Comparison of ENCODE assay signal across 22 cellular contexts in genomic region chr2:17630089-17630488, GRCh38.
A peak's percentile ranks its signal among the peaks of the same experiment; 100 is the strongest.
DNase-seq lines count a peak whose midpoint lies in the region; ATAC-seq and TF ChIP-seq lines count a peak whose summit lies in the region.
"Had no signal": no experiment of that assay in that cellular context is flagged by ENCODE, and none has a peak within 500 bp of the region (broad histone marks: within the 10 kb centered on the region; RNA-seq: fewer than 3 reads in every experiment).

No MANE protein-coding gene starts in this region.

- H3K27me3 ChIP-seq in HCT116 (ENCODE audit: insufficient read depth, low read length) (no peaks in the 10 kb centered on the region), Karpas-422 (ENCODE audit: low read length) (no peaks in the 10 kb centered on the region), endodermal cell (ENCODE audit: control insufficient read depth, insufficient read depth, low read length, poor library complexity, severe bottlenecking) (no peaks in the 10 kb centered on the region), testis (no peaks in the 10 kb centered on the region)
- H3K27me3 ChIP-seq: BE2C; BLaER1 treated with 17β-estradiol and CSF1 and Interleukin-3, amounts not matched to agents 10 nM and 100 nM had no signal

- H3K9me3 ChIP-seq in HCT116 (ENCODE audit: control insufficient read depth in 1 of 2, insufficient read depth in 1 of 2, low read depth in 1 of 2, low read length in 2 of 2) (peaks cover 0 to 10% of the 10 kb centered on the region in 2 experiments; a peak in 1 of 4 replicates), Karpas-422 (ENCODE audit: low read length) (no peaks in the 10 kb centered on the region; the same call in 1 of the 2 replicates), endodermal cell (ENCODE audit: control insufficient read depth, low read length) (peaks cover 4% of the 10 kb centered on the region), testis (no peaks in the 10 kb centered on the region)
- H3K9me3 ChIP-seq: BE2C had no signal

- H3K79me2 ChIP-seq in HCT116 (ENCODE audit: insufficient read depth, low read length) (no peaks in the 10 kb centered on the region), Karpas-422 (ENCODE audit: low read length) (no peaks in the 10 kb centered on the region)

- no peaks in the 10 kb centered on the region for H4K20me1 ChIP-seq in HCT116 (ENCODE audit: insufficient read depth)
- H4K20me1 ChIP-seq in Karpas-422 (ENCODE audit: insufficient read depth, low read depth, low read length) = no peaks in the 10 kb centered on the region
- H4K20me1 ChIP-seq: BLaER1 treated with 17β-estradiol and CSF1 and Interleukin-3, amounts not matched to agents 10 nM and 100 nM had no signal

- H3K4me1 ChIP-seq in HCT116 (ENCODE audit: control insufficient read depth in 1 of 2, insufficient read depth in 2 of 2, low read length in 2 of 2) = peaks cover 0 to 10% of the 10 kb centered on the region in 2 experiments; a peak in 1 of 4 replicates
- H3K4me1 ChIP-seq in Karpas-422 (ENCODE audit: low read length) = peaks cover 57% of the 10 kb centered on the region
- H3K4me1 ChIP-seq in endodermal cell (ENCODE audit: control insufficient read depth, insufficient read depth, low read length) = peaks cover 7% of the 10 kb centered on the region
- no peaks in the 10 kb centered on the region for H3K4me1 ChIP-seq in testis
- H3K4me1 ChIP-seq: A549, BE2C had no signal

- CTCF ChIA-PET in HCT116 (lab: Charles Lee) = interaction anchor here (1.4 kb wide), 1 partner anchor 16 kb away, joined by 3 read pairs; no protein-coding TSS in a partner anchor

- H2AFZ ChIP-seq in HCT116 (ENCODE audit: low read depth, low read length, poor library complexity, severe bottlenecking) (no peak overlapping the region), Karpas-422 (ENCODE audit: low read length) (peak overlapping the region; percentile 33; the same call in 1 of the 2 replicates)

- ATAC-seq in HCT116 (no peak), GM19452 (IDR thresholded peaks at IDR 0.05; ENCODE audit: unreplicated experiment) (no peak)
- ATAC-seq: A549, GM12878 had no signal

- RAD21 ChIA-PET in HCT116 (lab: Charles Lee; ENCODE audit: low non-redundant PET in 1 of 2, low total read pairs in 2 of 2, uncharacterized antibody in 2 of 2, unreplicated experiment in 2 of 2) = no interaction called here

- TF ChIP-seq CTCF in HCT116 (IDR thresholded peaks at IDR 0.05 in 2 of 3, conservative IDR thresholded peaks at IDR 0.05 in 1 of 3; ENCODE audit: borderline replicate concordance in 1 of 3, insufficient read depth in 1 of 3, low read depth in 2 of 3, low read length in 2 of 3) (no peak), endodermal cell (conservative IDR thresholded peaks at IDR 0.05) (no peak), testis (IDR thresholded peaks at IDR 0.05) (no peak)

- H3K36me3 Mint-ChIP-seq in endodermal cell (ENCODE audit: low read depth) = no peaks in the 10 kb centered on the region
- H3K36me3 Mint-ChIP-seq: CD14-positive monocyte; CD8-positive, alpha-beta memory T cell had no signal

- H3K27ac ChIP-seq in HCT116 (ENCODE audit: low read depth, low read length) = no peak overlapping the region
- no peak overlapping the region for H3K27ac ChIP-seq in Karpas-422 (ENCODE audit: low read length)
- H3K27ac ChIP-seq in endodermal cell (ENCODE audit: low read depth, low read length) = no peak overlapping the region
- no peak overlapping the region for H3K27ac ChIP-seq in testis
- H3K27ac ChIP-seq: A549; BLaER1 treated with 17β-estradiol and CSF1 and Interleukin-3, amounts not matched to agents 10 nM and 100 nM had no signal

- 93 to 100% methylated on average over 3 to 4 of the region's 4 CpGs for WGBS in endodermal cell (ENCODE audit: insufficient coverage in 1 of 2, insufficient read length in 1 of 2), 2 experiments
- 97 to 98% methylated on average over 4 of the region's 4 CpGs for WGBS in testis, 2 donors

- H3K4me1 Mint-ChIP-seq in endodermal cell = peaks cover 10% of the 10 kb centered on the region
- H3K4me1 Mint-ChIP-seq: CD14-positive monocyte; CD8-positive, alpha-beta memory T cell had no signal

- POLR2A ChIA-PET in HCT116 (lab: Charles Lee) = no interaction called here

- H3K9me2 ChIP-seq in HCT116 (ENCODE audit: insufficient read depth) = no peaks in the 10 kb centered on the region
- no peaks in the 10 kb centered on the region for H3K9me2 ChIP-seq in Karpas-422 (replicated peaks; ENCODE audit: insufficient read depth, low read length)

- peaks cover 13% of the 10 kb centered on the region for H3K9me3 Mint-ChIP-seq in endodermal cell
- H3K9me3 Mint-ChIP-seq: CD4-positive, alpha-beta T cell; CD8-positive, alpha-beta memory T cell had no signal

- H3K36me3 ChIP-seq in HCT116 (ENCODE audit: control insufficient read depth in 1 of 2, insufficient read depth in 2 of 2, low read length in 2 of 2) = no peaks in the 10 kb centered on the region
- H3K36me3 ChIP-seq in Karpas-422 (ENCODE audit: insufficient read depth, low read length) = 0 out of 2 replicates have a peak, but pooled peaks cover 3% of the 10 kb centered on the region
- no peaks in the 10 kb centered on the region for H3K36me3 ChIP-seq in endodermal cell (ENCODE audit: control insufficient read depth, insufficient read depth, low read length)
- no peaks in the 10 kb centered on the region for H3K36me3 ChIP-seq in testis (ENCODE audit: low read depth, missing control alignments)
- H3K36me3 ChIP-seq: BE2C; BLaER1 treated with 17β-estradiol and CSF1 and Interleukin-3, amounts not matched to agents 10 nM and 100 nM had no signal

- no peak overlapping the region for H3K4me3 ChIP-seq in HCT116 (replicated peaks in 1 of 2; ENCODE audit: low read depth in 1 of 2, low read length in 2 of 2)
- H3K4me3 ChIP-seq in Karpas-422 (ENCODE audit: low read length) = no peak overlapping the region
- H3K4me3 ChIP-seq in endodermal cell (ENCODE audit: low read length) = no peak overlapping the region
- no peak overlapping the region for H3K4me3 ChIP-seq in testis
- H3K4me3 ChIP-seq: A549; BLaER1 treated with 17β-estradiol and CSF1 and Interleukin-3, amounts not matched to agents 10 nM and 100 nM; GM12878 had no signal

- peak; percentile 22; the same call in 1 of the 2 replicates for TF ChIP-seq RAD21 in HCT116 (IDR thresholded peaks at IDR 0.05; ENCODE audit: low read depth)

- no peaks in the 10 kb centered on the region for H3K27me3 Mint-ChIP-seq in endodermal cell (ENCODE audit: insufficient read depth)

- intact Hi-C loops in HCT116 (cut with micrococcal nuclease) (no loop called here), testis (cut with DNase I; ENCODE audit: low total_unique reads) (no loop called here)

- H3K4me3 Mint-ChIP-seq in endodermal cell = no peak overlapping the region
- H3K4me3 Mint-ChIP-seq: CD14-positive monocyte; CD4-positive, alpha-beta T cell; CD8-positive, alpha-beta memory T cell had no signal

- DNase-seq in HCT116 (ENCODE audit: low read depth, low spot score) (no peak), Karpas-422 (no peak), endodermal cell (peak; percentile 57), testis (no peak)
- no peak for DNase-seq in stimulated activated CD4-positive, alpha-beta T cell treated with anti-CD3 and anti-CD28 coated beads, Interleukin-4, amount 100 ng/mL, for 4 hours
- DNase-seq: 8988T; ACHN; AML-193; BE2C; CD4-positive, alpha-beta T cell; CD8-positive, alpha-beta memory T cell; DMS 273 treated with DMSO at 0.1 percent for 48 hours; DMS79; EL; GDM1; GOT3; H7 had no signal

- no peak overlapping the region for H3K27ac Mint-ChIP-seq in endodermal cell
- H3K27ac Mint-ChIP-seq: CD14-positive monocyte; CD4-positive, alpha-beta T cell; CD8-positive, alpha-beta memory T cell had no signal

- H3K9ac ChIP-seq in HCT116 (ENCODE audit: low read length) (no peak overlapping the region), Karpas-422 (ENCODE audit: low read length) (no peak overlapping the region), endodermal cell (ENCODE audit: extremely low read depth, low read length, poor library complexity, severe bottlenecking) (no peak overlapping the region)
- H3K9ac ChIP-seq: BLaER1 treated with 17β-estradiol and CSF1 and Interleukin-3, amounts not matched to agents 10 nM and 100 nM had no signal

- no peak for TF ChIP-seq POLR2A in HCT116 (IDR thresholded peaks at IDR 0.05; ENCODE audit: borderline replicate concordance, extremely low read depth, insufficient read depth, insufficient read length)
- TF ChIP-seq POLR2A in testis (IDR thresholded peaks at IDR 0.05) = no peak

- BruUV-seq in HCT116 (replicated peaks; lab: Mats Ljungman, UMichigan) = no TSS peak

- H3K4me2 ChIP-seq in HCT116 (ENCODE audit: low read length) (no peak overlapping the region), Karpas-422 (ENCODE audit: low read depth, low read length, poor library complexity, severe bottlenecking) (no peak overlapping the region)
- H3K4me2 ChIP-seq: A549; BLaER1 treated with 17β-estradiol and CSF1 and Interleukin-3, amounts not matched to agents 10 nM and 100 nM had no signal

TF ChIP-seq in HCT116, 20 proteins besides CTCF, POLR2A, EP300 and RAD21:
- no peak for TF ChIP-seq SP1 (IDR thresholded peaks at IDR 0.05; ENCODE audit: low read depth)
